ENCODE assay signal across 10 cellular contexts in the genomic region with DNA sequence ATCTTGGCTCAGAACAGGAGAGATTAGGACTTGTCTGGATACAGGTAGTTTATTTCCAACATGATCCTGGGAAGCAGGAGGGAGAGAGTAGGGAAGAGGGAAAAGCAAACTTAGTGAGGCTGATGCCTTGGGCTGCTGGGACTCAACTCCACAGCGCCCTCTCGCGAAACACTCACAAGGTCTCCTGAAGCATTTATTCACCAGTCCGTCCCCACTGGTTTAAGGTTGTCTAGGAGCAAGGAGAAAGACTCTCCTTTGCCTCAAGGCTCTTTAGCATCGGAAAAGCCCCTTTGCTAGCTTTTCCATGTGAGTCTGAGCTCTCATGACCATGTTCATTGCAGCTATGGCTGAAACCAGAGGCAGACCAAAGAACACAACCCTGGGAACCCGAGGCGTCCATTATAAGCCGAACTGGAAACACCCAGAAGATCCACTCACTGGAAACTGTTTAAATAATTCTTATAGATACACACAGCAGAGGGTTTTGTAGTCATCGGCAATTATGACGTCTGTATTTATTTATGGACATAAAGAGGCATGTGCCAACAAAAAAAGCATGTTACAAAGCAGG.
DNase-seq lines count a peak whose midpoint lies in the region; ATAC-seq, FAIRE-seq and TF ChIP-seq lines count a peak whose summit lies in the region.
"Had no signal": no experiment of that assay in that cellular context is flagged by ENCODE, and none has a peak within 500 bp of the region (broad histone marks: within the 10 kb centered on the region; RNA-seq: fewer than 3 reads in every experiment).

No MANE protein-coding gene starts in this region.

- H3K9me3 Mint-ChIP-seq in naive thymus-derived CD4-positive, alpha-beta T cell, result peaks cover 0 to 5% (median 0%) of the 10 kb centered on the region in 11 donors

- no peak overlapping the region for H3K4me3 Mint-ChIP-seq in naive thymus-derived CD4-positive, alpha-beta T cell

- intact Hi-C loops in naive thymus-derived CD4-positive, alpha-beta T cell (cut with micrococcal nuclease), result loop anchor here (1.0 to 5.0 kb wide), 5 partner anchors 169 to 610 kb away; no protein-coding TSS in a partner anchor
- intact Hi-C loops in aorta (cut with DNase I), result loop anchor here (5.0 to 10.0 kb wide), 4 partner anchors 81 to 612 kb away; no protein-coding TSS in a partner anchor

- no peak overlapping the region for H3K27ac ChIP-seq in naive thymus-derived CD4-positive, alpha-beta T cell (ENCODE audit: low read depth, low read length)
- no peak overlapping the region for H3K27ac ChIP-seq in aorta (ENCODE audit: low read depth in 1 of 2, low read length in 2 of 2)
- H3K27ac ChIP-seq: SK-N-MC had no signal

- CTCF ChIA-PET in naive thymus-derived CD4-positive, alpha-beta T cell (lab: Charles Lee), result no interaction called here

- H3K4me3 ChIP-seq in LNCaP clone FGC (ENCODE audit: low read depth, low read length) (no peak overlapping the region), fibroblast of mammary gland (ENCODE audit: control insufficient read depth, low read depth, low read length) (no peak overlapping the region), aorta (ENCODE audit: low read length in 2 of 2) (no peak overlapping the region)
- H3K4me3 ChIP-seq in naive thymus-derived CD4-positive, alpha-beta T cell (ENCODE audit: low read length), result no peak overlapping the region
- H3K4me3 ChIP-seq: SK-N-MC, skin epidermis had no signal

- peak; percentile 87 for TF ChIP-seq CTCF in LNCaP clone FGC (IDR thresholded peaks at IDR 0.05; ENCODE audit: control insufficient read depth, extremely low read depth, insufficient read depth)
- TF ChIP-seq CTCF in fibroblast of mammary gland (conservative IDR thresholded peaks at IDR 0.05; ENCODE audit: control insufficient read depth, insufficient read depth, low read depth, low read length), result peak; percentile 74

- H3K36me3 ChIP-seq in naive thymus-derived CD4-positive, alpha-beta T cell (ENCODE audit: control insufficient read depth in 2 of 3, insufficient read depth in 3 of 3, low read length in 3 of 3), result no peaks in the 10 kb centered on the region
- H3K36me3 ChIP-seq in aorta (ENCODE audit: control insufficient read depth in 1 of 2, insufficient read depth in 2 of 2, low read length in 1 of 2), result no peaks in the 10 kb centered on the region

- H3K36me3 Mint-ChIP-seq in naive thymus-derived CD4-positive, alpha-beta T cell, result no peaks in the 10 kb centered on the region

- no peaks in the 10 kb centered on the region for H3K9me3 ChIP-seq in naive thymus-derived CD4-positive, alpha-beta T cell (ENCODE audit: control insufficient read depth in 2 of 3, low read length in 3 of 3)
- H3K9me3 ChIP-seq in aorta (ENCODE audit: control insufficient read depth, low read length), result no peaks in the 10 kb centered on the region

- no peak for TF ChIP-seq POLR2A in GM12891 (IDR thresholded peaks at IDR 0.05; ENCODE audit: low read depth, low read length)

- no peak for FAIRE-seq in GM12891 (lab: Jason Lieb, UNC)

- H3K27me3 ChIP-seq in naive thymus-derived CD4-positive, alpha-beta T cell (ENCODE audit: control insufficient read depth in 2 of 2, insufficient read depth in 2 of 2, low read length in 2 of 2), result no peaks in the 10 kb centered on the region
- no peaks in the 10 kb centered on the region for H3K27me3 ChIP-seq in aorta (ENCODE audit: control insufficient read depth in 1 of 2, insufficient read depth in 2 of 2, low read length in 1 of 2)

- H3K27me3 Mint-ChIP-seq in naive thymus-derived CD4-positive, alpha-beta T cell, result peaks cover 0 to 13% (median 0%) of the 10 kb centered on the region in 5 donors

- no peak for ATAC-seq in naive thymus-derived CD4-positive, alpha-beta T cell
- ATAC-seq in aorta (ENCODE audit: low FRiP score), result peak; percentile 83

- H3K4me1 Mint-ChIP-seq in naive thymus-derived CD4-positive, alpha-beta T cell, result no peaks in the 10 kb centered on the region

- H3K4me1 ChIP-seq in naive thymus-derived CD4-positive, alpha-beta T cell (ENCODE audit: control insufficient read depth in 2 of 2, insufficient read depth in 2 of 2, low read length in 2 of 2), result no peaks in the 10 kb centered on the region
- H3K4me1 ChIP-seq in aorta (ENCODE audit: control insufficient read depth in 1 of 2, insufficient read depth in 2 of 2, low read length in 2 of 2), result peaks cover 0 to 4% of the 10 kb centered on the region in 2 donors

- H3K27ac Mint-ChIP-seq in naive thymus-derived CD4-positive, alpha-beta T cell, result no peak overlapping the region

- POLR2A ChIA-PET in naive thymus-derived CD4-positive, alpha-beta T cell (lab: Charles Lee), result no interaction called here

- 45 to 48% methylated on average over 10 of the region's 10 CpGs for WGBS in aorta, 2 donors

- DNase-seq in ELF-1 (ENCODE audit: low read depth, low spot score) (peak; percentile 88), LNCaP clone FGC (ENCODE audit: low read depth) (peak; percentile 50), fibroblast of mammary gland (ENCODE audit: low read depth) (peak; percentile 69), aorta (peak; percentile 78 to 91), SW 1271 (lab: John Stamatoyannopoulos, UW) (no peak), GM12891 (ENCODE audit: insufficient read length, low spot score) (no peak)
- peak; percentile 45 to 60 for DNase-seq in activated CD4-positive, alpha-beta T cell treated with anti-CD3 and anti-CD28 coated beads, Interleukin-2, amount 50 U/mL, for 48 hours
- peak in 5 of 9 donors; percentile 2 to 20 (median 6) for DNase-seq in naive thymus-derived CD4-positive, alpha-beta T cell

TF ChIP-seq in GM12891, 5 proteins besides CTCF, POLR2A, EP300 and RAD21:
- TF ChIP-seq PAX5 (IDR thresholded peaks at IDR 0.05; ENCODE audit: insufficient read depth, low read length, severe bottlenecking), result no peak
- no peak for TF ChIP-seq POU2F2 (IDR thresholded peaks at IDR 0.05; ENCODE audit: low read depth, low read length)
- TF ChIP-seq SPI1 (IDR thresholded peaks at IDR 0.05; ENCODE audit: low read depth, low read length), result no peak

Comparison
In these comparisons a context has a peak if more than half of its experiments do, and no peak if none do; other contexts are left out.
1. DNase-seq: peak in ELF-1 (single experiment), LNCaP clone FGC (single experiment), activated CD4-positive, alpha-beta T cell treated with anti-CD3 and anti-CD28 coated beads, Interleukin-2, amount 50 U/mL, for 48 hours (2 of 2), fibroblast of mammary gland (single experiment), naive thymus-derived CD4-positive, alpha-beta T cell (5 of 9) and aorta (2 of 2); none in SW 1271 (0 of 2) and GM12891 (single experiment).